Comparison of ENCODE assay signal across 11 cellular contexts in the genomic region with DNA sequence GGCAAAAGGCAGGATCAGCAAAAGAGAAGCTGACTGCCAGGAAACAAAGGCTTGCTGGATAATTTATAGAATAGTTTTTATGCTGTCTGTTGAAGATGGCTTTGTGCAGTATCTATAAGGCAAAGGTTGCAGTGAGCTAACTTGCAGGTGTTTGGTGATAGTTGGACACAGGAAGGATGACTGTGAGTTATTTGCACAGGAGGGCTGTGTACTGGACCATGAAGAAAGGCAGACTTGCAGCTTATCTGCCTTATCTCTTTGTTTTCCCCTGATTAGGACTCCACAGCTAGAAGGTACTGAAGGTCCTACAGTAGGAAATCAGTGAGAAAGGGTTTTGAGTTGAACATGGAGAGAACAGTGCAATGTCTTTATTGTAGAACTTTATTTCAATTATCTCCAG. TPM values are rescaled to one million over a fixed set of nuclear protein-coding genes. Genes with fewer than 3 reads are reported as not detected.
A peak's percentile ranks its signal among the peaks of the same experiment; 100 is the strongest.
DNase-seq lines count a peak whose midpoint lies in the region; ATAC-seq and TF ChIP-seq lines count a peak whose summit lies in the region.
"Had no signal": no experiment of that assay in that cellular context is flagged by ENCODE, and none has a peak within 500 bp of the region (broad histone marks: within the 10 kb centered on the region; RNA-seq: fewer than 3 reads in every experiment).

No MANE protein-coding gene starts in this region.

- TF ChIP-seq CTCF in heart right ventricle (IDR thresholded peaks at IDR 0.05) (no peak), endodermal cell (conservative IDR thresholded peaks at IDR 0.05) (no peak), tibial artery (IDR thresholded peaks at IDR 0.05) (no peak), breast epithelium (IDR thresholded peaks at IDR 0.05) (no peak), omental fat pad (IDR thresholded peaks at IDR 0.05) (no peak)

- peaks cover 63% of the 10 kb centered on the region for H3K27me3 Mint-ChIP-seq in endodermal cell (ENCODE audit: insufficient read depth)

- no peak for TF ChIP-seq POLR2A in breast epithelium (IDR thresholded peaks at IDR 0.05)

- no peak overlapping the region for H3K27ac ChIP-seq in right cardiac atrium (ENCODE audit: low read length)
- no peak overlapping the region for H3K27ac ChIP-seq in heart right ventricle
- H3K27ac ChIP-seq in endodermal cell (ENCODE audit: low read depth, low read length) = no peak overlapping the region
- H3K27ac ChIP-seq in tibial artery = no peak overlapping the region
- no peak overlapping the region for H3K27ac ChIP-seq in breast epithelium

- H3K4me3 ChIP-seq in right cardiac atrium (ENCODE audit: low read length) (peak overlapping the region; percentile 30), heart right ventricle (peak overlapping the region in 3 of 10 donors; percentile 18 to 45 (median 41)), endodermal cell (ENCODE audit: low read length) (peak overlapping the region; percentile 69), tibial artery (peak overlapping the region; percentile 15 to 48), breast epithelium (peak overlapping the region in 1 of 3 donors; percentile 61)

- H3K36me3 Mint-ChIP-seq in endodermal cell (ENCODE audit: low read depth) = no peaks in the 10 kb centered on the region

- ATAC-seq in right cardiac atrium (no peak), heart right ventricle (no peak), omental fat pad (ENCODE audit: low FRiP score) (no peak)

- H3K9ac ChIP-seq in endodermal cell (ENCODE audit: extremely low read depth, low read length, poor library complexity, severe bottlenecking) = no peak overlapping the region

- H3K4me1 Mint-ChIP-seq in endodermal cell = peaks cover 6% of the 10 kb centered on the region

- DNase-seq in right cardiac atrium = no peak
- no peak for DNase-seq in heart right ventricle
- peak; percentile 77 for DNase-seq in NAMALWA (ENCODE audit: low spot score)
- DNase-seq in endodermal cell = no peak
- no peak for DNase-seq in tibial artery
- no peak for DNase-seq in breast epithelium (ENCODE audit: low spot score in 2 of 2)
- no peak for DNase-seq in SHP77 treated with DMSO at 0.1 percent for 48 hours (lab: John Stamatoyannopoulos, UW)
- no peak for DNase-seq in omental fat pad (ENCODE audit: low spot score)
- DNase-seq: NCI-H446 had no signal

- no peaks in the 10 kb centered on the region for H3K9me3 ChIP-seq in right cardiac atrium (ENCODE audit: control insufficient read depth, low read length)
- H3K9me3 ChIP-seq in heart right ventricle = no peaks in the 10 kb centered on the region
- H3K9me3 ChIP-seq in endodermal cell (ENCODE audit: control insufficient read depth, low read length) = no peaks in the 10 kb centered on the region
- H3K9me3 ChIP-seq in tibial artery = no peaks in the 10 kb centered on the region
- H3K9me3 ChIP-seq in breast epithelium = no peaks in the 10 kb centered on the region

- no peaks in the 10 kb centered on the region for H3K36me3 ChIP-seq in heart right ventricle
- H3K36me3 ChIP-seq in endodermal cell (ENCODE audit: control insufficient read depth, insufficient read depth, low read length) = no peaks in the 10 kb centered on the region
- H3K36me3 ChIP-seq in tibial artery = no peaks in the 10 kb centered on the region
- H3K36me3 ChIP-seq in breast epithelium = no peaks in the 10 kb centered on the region

- peak overlapping the region; percentile 50 for H3K4me3 Mint-ChIP-seq in endodermal cell

- H3K27me3 ChIP-seq in right cardiac atrium (ENCODE audit: control insufficient read depth, insufficient read depth) = no peaks in the 10 kb centered on the region
- H3K27me3 ChIP-seq in heart right ventricle = peaks cover 4 to 52% (median 46%) of the 10 kb centered on the region in 7 donors
- peaks cover 50% of the 10 kb centered on the region for H3K27me3 ChIP-seq in endodermal cell (ENCODE audit: control insufficient read depth, insufficient read depth, low read length, poor library complexity, severe bottlenecking)
- peaks cover 2 to 40% of the 10 kb centered on the region in 2 donors for H3K27me3 ChIP-seq in tibial artery
- peaks cover 0 to 10% of the 10 kb centered on the region in 2 donors for H3K27me3 ChIP-seq in breast epithelium

- H3K4me1 ChIP-seq in right cardiac atrium (ENCODE audit: control insufficient read depth, insufficient read depth, low read length) (peaks cover 5% of the 10 kb centered on the region), heart right ventricle (peaks cover 0 to 13% (median 9%) of the 10 kb centered on the region in 9 donors), endodermal cell (ENCODE audit: control insufficient read depth, insufficient read depth, low read length) (peaks cover 6% of the 10 kb centered on the region), tibial artery (peaks cover 0 to 12% (median 8%) of the 10 kb centered on the region in 4 donors), breast epithelium (no peaks in the 10 kb centered on the region)

- no peaks in the 10 kb centered on the region for H3K9me3 Mint-ChIP-seq in endodermal cell

- intact Hi-C loops in right cardiac atrium (cut with DNase I) (no loop called here), heart right ventricle (cut with DNase I) (no loop called here), tibial artery (cut with DNase I; ENCODE audit: low total_unique reads) (no loop called here), breast epithelium (cut with DNase I; ENCODE audit: low total_unique reads) (no loop called here)

- H3K27ac Mint-ChIP-seq in endodermal cell = no peak overlapping the region

RNA-seq across cellular contexts. Expression of a gene that starts 2.1 kb away (rescaled TPM):
- total RNA-seq in right cardiac atrium = not detected
- not detected for polyA plus RNA-seq in right cardiac atrium
- total RNA-seq in heart right ventricle = not detected
- polyA plus RNA-seq in heart right ventricle = not detected
- under 1 TPM in 1 of 2 donors, not detected in 1; 0.11 TPM for total RNA-seq in endodermal cell
- not detected for polyA plus RNA-seq in endodermal cell (2013, experiment 1 of 2)
- not detected for polyA plus RNA-seq in endodermal cell (2013, experiment 2 of 2)
- total RNA-seq in breast epithelium = not detected
- not detected for total RNA-seq in omental fat pad
- total RNA-seq: Daoy, skeletal muscle tissue had no signal

RNA-seq across cellular contexts. Expression of a gene that starts 36.0 kb away (rescaled TPM):
- 10 to 100 TPM; 34.6 to 42.9 (median 35.9) TPM for total RNA-seq in right cardiac atrium
- polyA plus RNA-seq in right cardiac atrium = 20.1 TPM
- 10 to 100 TPM; 22.8 to 35.0 (median 29.8) TPM for total RNA-seq in heart right ventricle
- polyA plus RNA-seq in heart right ventricle = 10 to 100 TPM in 1 of 2 donors, 1 to 10 TPM in 1; 8.2 to 31.4 TPM
- 10 to 100 TPM; 48.8 to 79.8 TPM for total RNA-seq in endodermal cell
- 67.9 TPM for polyA plus RNA-seq in endodermal cell (2013, experiment 1 of 2)
- polyA plus RNA-seq in endodermal cell (2013, experiment 2 of 2) = 65.5 TPM
- total RNA-seq in breast epithelium = 10 to 100 TPM; 57.0 to 96.6 (median 82.6) TPM
- total RNA-seq in omental fat pad = 10 to 100 TPM; 57.5 to 64.1 (median 61.1) TPM

RNA-seq across cellular contexts. Expression of a gene that starts 44.4 kb away (rescaled TPM):
- total RNA-seq in right cardiac atrium = 10 to 100 TPM; 17.1 to 26.3 (median 21.1) TPM
- polyA plus RNA-seq in right cardiac atrium = 10.9 TPM
- 10 to 100 TPM; 12.7 to 19.9 (median 15.5) TPM for total RNA-seq in heart right ventricle
- 10 to 100 TPM in 1 of 2 donors, 1 to 10 TPM in 1; 9.7 to 15.9 TPM for polyA plus RNA-seq in heart right ventricle
- total RNA-seq in endodermal cell = 10 to 100 TPM; 15.0 to 18.7 TPM
- 17.1 TPM for polyA plus RNA-seq in endodermal cell (2013, experiment 1 of 2)
- polyA plus RNA-seq in endodermal cell (2013, experiment 2 of 2) = 16.3 TPM
- 10 to 100 TPM; 10.6 to 19.6 (median 14.1) TPM for total RNA-seq in breast epithelium
- total RNA-seq in omental fat pad = 10 to 100 TPM; 10.2 to 29.2 (median 15.2) TPM
